In genomic region chr7:69749994-69750393, GRCh38 we compare ENCODE assay signal across 19 cellular contexts.
A peak's percentile ranks its signal among the peaks of the same experiment; 100 is the strongest.
DNase-seq lines count a peak whose midpoint lies in the region; ATAC-seq, FAIRE-seq and TF ChIP-seq lines count a peak whose summit lies in the region.
"Had no signal": no experiment of that assay in that cellular context is flagged by ENCODE, and none has a peak within 500 bp of the region (broad histone marks: within the 10 kb centered on the region; RNA-seq: fewer than 3 reads in every experiment).

No MANE protein-coding gene starts in this region.

- DNase-seq in GM12891 (ENCODE audit: insufficient read length, low spot score) (no peak), mesothelial cell of epicardium (ENCODE audit: low spot score in 2 of 2, unreplicated experiment in 2 of 2) (no peak), SK-N-SH (no peak), PC-9 (no peak)
- no peak for DNase-seq in CD4-positive, alpha-beta memory T cell
- DNase-seq: CD4-positive, CD25-positive, alpha-beta regulatory T cell; DMS79 treated with DMSO at 0.1 percent for 48 hours; GOT3; NCI-H2029; NCI-H2171 treated with DMSO at 0.1 percent for 48 hours; NCI-H774; SHP77 treated with DMSO at 0.1 percent for 48 hours; T-helper 2 cell had no signal

- peaks cover 12% of the 10 kb centered on the region; the same call in 1 of the 2 replicates for H3K79me2 ChIP-seq in SK-N-SH (ENCODE audit: insufficient read depth)
- no peaks in the 10 kb centered on the region for H3K79me2 ChIP-seq in PC-9 (ENCODE audit: low read depth)

- H3K4me1 Mint-ChIP-seq in mesothelial cell of epicardium = peaks cover 45% of the 10 kb centered on the region
- H3K4me1 Mint-ChIP-seq in CD4-positive, alpha-beta memory T cell = no peaks in the 10 kb centered on the region
- H3K4me1 Mint-ChIP-seq: CD4-positive, CD25-positive, alpha-beta regulatory T cell had no signal

- WGBS in SK-N-SH (ENCODE audit: low lambda C conversion rate) = 92% methylated on average over 4 of the region's 4 CpGs

- no peaks in the 10 kb centered on the region for H3K9me3 ChIP-seq in HUES6 (ENCODE audit: control insufficient read depth, insufficient read depth, low read depth, low read length)
- no peaks in the 10 kb centered on the region for H3K9me3 ChIP-seq in CD4-positive, alpha-beta memory T cell (ENCODE audit: control insufficient read depth in 1 of 2, low read length in 2 of 2)
- H3K9me3 ChIP-seq in SK-N-SH = no peaks in the 10 kb centered on the region
- H3K9me3 ChIP-seq in PC-9 (ENCODE audit: insufficient read depth, low read depth) = no peaks in the 10 kb centered on the region
- H3K9me3 ChIP-seq: A549 had no signal

- H3K27me3 ChIP-seq in HUES6 (ENCODE audit: control insufficient read depth, insufficient read depth, low read length) (no peaks in the 10 kb centered on the region), SK-N-SH (ENCODE audit: insufficient read depth) (no peaks in the 10 kb centered on the region), PC-9 (ENCODE audit: insufficient read depth, low read depth) (no peaks in the 10 kb centered on the region)
- no peaks in the 10 kb centered on the region for H3K27me3 ChIP-seq in CD4-positive, alpha-beta memory T cell (ENCODE audit: insufficient read depth, low read length)

- TF ChIP-seq EP300 in SK-N-SH (IDR thresholded peaks at IDR 0.05; ENCODE audit: borderline replicate concordance in 1 of 2, low read depth in 1 of 2, low read length in 1 of 2) = no peak

- no TSS peak for BruUV-seq in PC-9 (replicated peaks; lab: Mats Ljungman, UMichigan)

- H3K27ac ChIP-seq in HUES6 (ENCODE audit: low read depth, low read length) (0 out of 2 replicates have a peak overlapping the region, but pooled peaks have one; percentile 36), SK-N-SH (ENCODE audit: low read depth in 2 of 2, low read length in 1 of 2) (no peak overlapping the region), PC-9 (no peak overlapping the region)
- H3K27ac ChIP-seq in CD4-positive, alpha-beta memory T cell (ENCODE audit: low read depth, low read length) = no peak overlapping the region
- H3K27ac ChIP-seq: A549 had no signal

- H3K9me2 ChIP-seq in SK-N-SH (no peaks in the 10 kb centered on the region), PC-9 (ENCODE audit: insufficient read depth) (no peaks in the 10 kb centered on the region)

- H3K4me2 ChIP-seq in SK-N-SH (no peak overlapping the region), PC-9 (no peak overlapping the region)

- ATAC-seq in HG02798 (IDR thresholded peaks at IDR 0.05; ENCODE audit: poor library complexity, unreplicated experiment) (peak; percentile 51), GM18858 (IDR thresholded peaks at IDR 0.05; ENCODE audit: unreplicated experiment) (no peak)
- ATAC-seq: A549, HepG2 had no signal

- H3F3A ChIP-seq in SK-N-SH (replicated peaks; ENCODE audit: insufficient read depth) (no peaks in the 10 kb centered on the region), PC-9 (ENCODE audit: insufficient read depth, low read depth) (no peaks in the 10 kb centered on the region)

- FAIRE-seq in GM12891 (lab: Jason Lieb, UNC) = peak; percentile 79
- FAIRE-seq: A549, G401.6, HepG2 had no signal

- H3K36me3 ChIP-seq in HUES6 (ENCODE audit: control insufficient read depth, insufficient read depth, low read length) (no peaks in the 10 kb centered on the region), SK-N-SH (replicated peaks in 1 of 2; ENCODE audit: control insufficient read depth in 1 of 2, insufficient read depth in 2 of 2, low read length in 1 of 2) (no peaks in the 10 kb centered on the region), PC-9 (ENCODE audit: low read depth) (no peaks in the 10 kb centered on the region)
- H3K36me3 ChIP-seq in CD4-positive, alpha-beta memory T cell (ENCODE audit: insufficient read depth, low read length) = no peaks in the 10 kb centered on the region

- intact Hi-C loops in CD4-positive, alpha-beta memory T cell (cut with micrococcal nuclease) = no loop called here
- intact Hi-C loops in PC-9 (cut with micrococcal nuclease; ENCODE audit: unreplicated experiment) = no loop called here

- no peak for TF ChIP-seq POLR2A in GM12891 (IDR thresholded peaks at IDR 0.05; ENCODE audit: low read depth, low read length)

- no peaks in the 10 kb centered on the region for H3K27me3 Mint-ChIP-seq in mesothelial cell of epicardium (ENCODE audit: low read depth)
- H3K27me3 Mint-ChIP-seq in CD4-positive, alpha-beta memory T cell = no peaks in the 10 kb centered on the region
- H3K27me3 Mint-ChIP-seq: CD4-positive, CD25-positive, alpha-beta regulatory T cell had no signal

- no peaks in the 10 kb centered on the region for H3K36me3 Mint-ChIP-seq in mesothelial cell of epicardium
- no peaks in the 10 kb centered on the region for H3K36me3 Mint-ChIP-seq in CD4-positive, alpha-beta memory T cell
- H3K36me3 Mint-ChIP-seq: CD4-positive, CD25-positive, alpha-beta regulatory T cell had no signal

- H3K9ac ChIP-seq in HUES6 (ENCODE audit: low read length) (no peak overlapping the region), SK-N-SH (no peak overlapping the region)

- TF ChIP-seq CTCF in mesothelial cell of epicardium (IDR thresholded peaks at IDR 0.05; ENCODE audit: unreplicated experiment) (no peak), SK-N-SH (IDR thresholded peaks at IDR 0.05) (no peak), PC-9 (conservative IDR thresholded peaks at IDR 0.05) (no peak)

- no peaks in the 10 kb centered on the region for H3K9me3 Mint-ChIP-seq in mesothelial cell of epicardium
- peaks cover 0 to 5% (median 0%) of the 10 kb centered on the region in 8 donors for H3K9me3 Mint-ChIP-seq in CD4-positive, alpha-beta memory T cell

- POLR2A ChIA-PET in CD4-positive, alpha-beta memory T cell (lab: Charles Lee; ENCODE audit: partially characterized antibody) = no interaction called here
- POLR2A ChIA-PET in SK-N-SH (lab: Yijun Ruan, JAX) = no interaction called here
- POLR2A ChIA-PET in PC-9 (lab: Charles Lee; ENCODE audit: unreplicated experiment) = no interaction called here

- H4K20me1 ChIP-seq in SK-N-SH (ENCODE audit: insufficient read depth) (peaks cover 28% of the 10 kb centered on the region), PC-9 (ENCODE audit: insufficient read depth) (no peaks in the 10 kb centered on the region)

- H2AFZ ChIP-seq in SK-N-SH (ENCODE audit: low read depth) = no peak overlapping the region
- H2AFZ ChIP-seq in PC-9 = no peak overlapping the region

- H3K27ac Mint-ChIP-seq in mesothelial cell of epicardium = peak overlapping the region; percentile 10
- no peak overlapping the region for H3K27ac Mint-ChIP-seq in CD4-positive, alpha-beta memory T cell
- H3K27ac Mint-ChIP-seq: CD4-positive, CD25-positive, alpha-beta regulatory T cell had no signal

- H3K4me1 ChIP-seq in HUES6 (ENCODE audit: control insufficient read depth, insufficient read depth, low read length) = peaks cover 17% of the 10 kb centered on the region; the same call in 1 of the 2 replicates
- no peaks in the 10 kb centered on the region for H3K4me1 ChIP-seq in CD4-positive, alpha-beta memory T cell (ENCODE audit: insufficient read depth, low read length)
- H3K4me1 ChIP-seq in SK-N-SH (ENCODE audit: control insufficient read depth in 1 of 2, insufficient read depth in 2 of 2, low read depth in 1 of 2, low read length in 1 of 2) = peaks cover 2 to 10% of the 10 kb centered on the region in 2 experiments; a peak in 2 of 4 replicates
- H3K4me1 ChIP-seq in PC-9 (replicated peaks; ENCODE audit: insufficient read depth) = no peaks in the 10 kb centered on the region

- H3K4me3 Mint-ChIP-seq in mesothelial cell of epicardium = no peak overlapping the region
- H3K4me3 Mint-ChIP-seq in CD4-positive, alpha-beta memory T cell = no peak overlapping the region
- H3K4me3 Mint-ChIP-seq: CD4-positive, CD25-positive, alpha-beta regulatory T cell had no signal

- H3K4me3 ChIP-seq in HUES6 (ENCODE audit: low read depth, low read length) = no peak overlapping the region
- no peak overlapping the region for H3K4me3 ChIP-seq in CD4-positive, alpha-beta memory T cell (ENCODE audit: low read length in 2 of 2)
- no peak overlapping the region for H3K4me3 ChIP-seq in SK-N-SH (ENCODE audit: low read depth in 2 of 2, low read length in 1 of 2)
- no peak overlapping the region for H3K4me3 ChIP-seq in PC-9
- H3K4me3 ChIP-seq: A549 had no signal

- no peak for TF ChIP-seq RAD21 in SK-N-SH (IDR thresholded peaks at IDR 0.05; ENCODE audit: low read length)

- CTCF ChIA-PET in CD4-positive, alpha-beta memory T cell (lab: Charles Lee; ENCODE audit: partially characterized antibody) = no interaction called here
- CTCF ChIA-PET in SK-N-SH (lab: Yijun Ruan, JAX) = interaction anchor here (0.6 to 1.0 kb wide), 2 partner anchors 8 to 348 kb away, joined by 3 to 6 read pairs; no protein-coding TSS in a partner anchor
- CTCF ChIA-PET in PC-9 (lab: Charles Lee) = no interaction called here

TF ChIP-seq in GM12891, 5 proteins besides CTCF, POLR2A, EP300 and RAD21:
- no peak for TF ChIP-seq POLR2AphosphoS5 (IDR thresholded peaks at IDR 0.05; ENCODE audit: low read depth, low read length)
- no peak for TF ChIP-seq SPI1 (IDR thresholded peaks at IDR 0.05; ENCODE audit: low read depth, low read length)
- TF ChIP-seq PAX5 (IDR thresholded peaks at IDR 0.05; ENCODE audit: insufficient read depth, low read length, severe bottlenecking) = no peak
- no peak for TF ChIP-seq POU2F2 (IDR thresholded peaks at IDR 0.05; ENCODE audit: low read depth, low read length)
- no peak for TF ChIP-seq TAF1 (IDR thresholded peaks at IDR 0.05; ENCODE audit: low read depth, low read length)

TF ChIP-seq in SK-N-SH, 30 proteins besides CTCF, POLR2A, EP300 and RAD21:
- no peak for TF ChIP-seq FOXJ3 (CRISPR knock-in tag; IDR thresholded peaks at IDR 0.05)
- TF ChIP-seq GATA2 (CRISPR knock-in tag; IDR thresholded peaks at IDR 0.05) = no peak
- TF ChIP-seq CHD2 (IDR thresholded peaks at IDR 0.05; ENCODE audit: low read length, partially characterized antibody) = no peak
